ENCODE assay signal across 1 cellular context in the genomic region with DNA sequence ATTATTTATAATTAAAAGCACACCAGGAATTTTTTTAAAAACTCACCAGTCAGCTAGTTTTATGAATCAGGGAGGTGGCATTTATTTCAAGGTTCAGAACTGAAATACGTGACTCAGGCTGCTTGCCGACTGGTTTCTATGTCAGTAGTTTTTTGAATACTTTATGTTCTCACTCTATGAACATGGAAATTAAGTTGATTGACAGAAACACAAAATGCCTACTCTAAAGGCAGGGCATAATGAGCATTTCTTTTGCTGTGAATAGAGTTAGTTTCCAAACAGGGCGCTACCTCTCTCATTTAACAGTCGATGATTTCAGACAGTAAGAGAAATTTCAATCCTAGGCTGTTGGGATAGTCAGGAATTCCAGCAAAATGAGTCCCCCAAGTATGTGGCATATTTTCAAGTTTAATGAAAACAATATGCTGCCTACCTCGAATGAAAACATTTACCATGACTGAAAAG.
TF ChIP-seq lines count a peak whose summit lies in the region.

No MANE protein-coding gene starts in this region.

TF ChIP-seq in K562, 482 proteins besides CTCF, POLR2A, EP300 and RAD21 (continued from another document):
- TF ChIP-seq, protein P1, sequence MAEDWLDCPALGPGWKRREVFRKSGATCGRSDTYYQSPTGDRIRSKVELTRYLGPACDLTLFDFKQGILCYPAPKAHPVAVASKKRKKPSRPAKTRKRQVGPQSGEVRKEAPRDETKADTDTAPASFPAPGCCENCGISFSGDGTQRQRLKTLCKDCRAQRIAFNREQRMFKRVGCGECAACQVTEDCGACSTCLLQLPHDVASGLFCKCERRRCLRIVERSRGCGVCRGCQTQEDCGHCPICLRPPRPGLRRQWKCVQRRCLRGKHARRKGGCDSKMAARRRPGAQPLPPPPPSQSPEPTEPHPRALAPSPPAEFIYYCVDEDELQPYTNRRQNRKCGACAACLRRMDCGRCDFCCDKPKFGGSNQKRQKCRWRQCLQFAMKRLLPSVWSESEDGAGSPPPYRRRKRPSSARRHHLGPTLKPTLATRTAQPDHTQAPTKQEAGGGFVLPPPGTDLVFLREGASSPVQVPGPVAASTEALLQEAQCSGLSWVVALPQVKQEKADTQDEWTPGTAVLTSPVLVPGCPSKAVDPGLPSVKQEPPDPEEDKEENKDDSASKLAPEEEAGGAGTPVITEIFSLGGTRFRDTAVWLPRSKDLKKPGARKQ (CRISPR knock-in tag; IDR thresholded peaks at IDR 0.05) = no peak
TF ChIP-seq in K562: peak in this region for 4.
